In genomic region chr16:68234188-68235104, GRCh38 we compare ENCODE assay signal across 8 cellular contexts. TPM values are rescaled to one million over a fixed set of nuclear protein-coding genes. Genes with fewer than 3 reads are reported as not detected.
A peak's percentile ranks its signal among the peaks of the same experiment; 100 is the strongest.
DNase-seq lines count a peak whose midpoint lies in the region; ATAC-seq and TF ChIP-seq lines count a peak whose summit lies in the region.

No MANE protein-coding gene starts in this region.

- POLR2A ChIA-PET in PC-9 (lab: Charles Lee; ENCODE audit: unreplicated experiment): interaction anchor here (0.5 to 1.4 kb wide), 6 partner anchors 9 to 742 kb away, joined by 3 to 17 read pairs (median 6); partner anchors contain the start of gene NFATC3

- H3K27ac ChIP-seq in PC-9: peak overlapping the region; percentile 54

- peaks cover 31% of the 10 kb centered on the region for H4K20me1 ChIP-seq in PC-9 (ENCODE audit: insufficient read depth)

- no peaks in the 10 kb centered on the region for H3K9me3 Mint-ChIP-seq in stimulated activated effector memory CD8-positive, alpha-beta T cell treated with anti-CD3 and anti-CD28 coated beads, Interleukin-12 subunit alpha, Interleukin-12 subunit beta, amount 100 ng/mL, for 72 hours

- peaks cover 46% of the 10 kb centered on the region for H3K36me3 Mint-ChIP-seq in stimulated activated effector memory CD8-positive, alpha-beta T cell treated with anti-CD3 and anti-CD28 coated beads, Interleukin-12 subunit alpha, Interleukin-12 subunit beta, amount 100 ng/mL, for 72 hours

- H3K4me2 ChIP-seq in PC-9: peak overlapping the region; percentile 97

- H3K27ac Mint-ChIP-seq in stimulated activated effector memory CD8-positive, alpha-beta T cell treated with anti-CD3 and anti-CD28 coated beads, Interleukin-12 subunit alpha, Interleukin-12 subunit beta, amount 100 ng/mL, for 72 hours: peak overlapping the region; percentile 1

- no peaks in the 10 kb centered on the region for H3K9me2 ChIP-seq in PC-9 (ENCODE audit: insufficient read depth)

- no peak for ATAC-seq in stimulated activated effector memory CD8-positive, alpha-beta T cell treated with anti-CD3 and anti-CD28 coated beads, Interleukin-12 subunit alpha, Interleukin-12 subunit beta, amount 100 ng/mL, for 72 hours
- ATAC-seq in GM18907 (IDR thresholded peaks at IDR 0.05; ENCODE audit: unreplicated experiment) (no peak), HG03175 (IDR thresholded peaks at IDR 0.05; ENCODE audit: unreplicated experiment) (no peak)

- H3K79me2 ChIP-seq in PC-9 (ENCODE audit: low read depth): peaks cover 34% of the 10 kb centered on the region

- no peaks in the 10 kb centered on the region for H3K27me3 ChIP-seq in PC-9 (ENCODE audit: insufficient read depth, low read depth)

- intact Hi-C loops in PC-9 (cut with micrococcal nuclease; ENCODE audit: unreplicated experiment): loop anchor here (2.0 to 10.0 kb wide), 5 partner anchors 94 to 990 kb away; partner anchors contain the start of genes FHOD1, NFATC3, PSMB10 and SLC9A5

- TF ChIP-seq CTCF in PC-9 (conservative IDR thresholded peaks at IDR 0.05): no peak; the same call in 1 of the 2 replicates

- peaks cover 36% of the 10 kb centered on the region for H3F3A ChIP-seq in PC-9 (ENCODE audit: insufficient read depth, low read depth)

- H3K4me1 Mint-ChIP-seq in stimulated activated effector memory CD8-positive, alpha-beta T cell treated with anti-CD3 and anti-CD28 coated beads, Interleukin-12 subunit alpha, Interleukin-12 subunit beta, amount 100 ng/mL, for 72 hours: peaks cover 41% of the 10 kb centered on the region

- H3K9me3 ChIP-seq in PC-9 (ENCODE audit: insufficient read depth, low read depth): no peaks in the 10 kb centered on the region
- H3K9me3 ChIP-seq in iPS-18c (ENCODE audit: control insufficient read depth, insufficient read depth, low read length): no peaks in the 10 kb centered on the region

- peak; percentile 58 to 71 for DNase-seq in NCI-H187 (lab: John Stamatoyannopoulos, UW)
- no peak for DNase-seq in NCI-H187 treated with DMSO at 0.1 percent for 48 hours (lab: John Stamatoyannopoulos, UW)
- peak; percentile 96 to 97 for DNase-seq in PC-9
- peak in 1 of 2 donors; percentile 59 for DNase-seq in stimulated activated effector memory CD8-positive, alpha-beta T cell treated with anti-CD3 and anti-CD28 coated beads, Interleukin-12 subunit alpha, Interleukin-12 subunit beta, amount 100 ng/mL, for 72 hours (ENCODE audit: low spot score in 2 of 2)
- DNase-seq in stimulated activated naive CD4-positive, alpha-beta T cell treated with Interleukin-2 at 50 U/mL for 16 hours (lab: John Stamatoyannopoulos, UW): no peak

- CTCF ChIA-PET in PC-9 (lab: Charles Lee): interaction anchor here (0.5 kb wide), 1 partner anchor 28 kb away, joined by 8 read pairs; no protein-coding TSS in a partner anchor

- H3K36me3 ChIP-seq in PC-9 (ENCODE audit: low read depth): no peaks in the 10 kb centered on the region; the same call in 1 of the 2 replicates

- TSS peak; percentile 20 for BruUV-seq in PC-9 (replicated peaks; lab: Mats Ljungman, UMichigan)

- H3K4me3 ChIP-seq in PC-9 (peak overlapping the region; percentile 99), iPS-18c (ENCODE audit: insufficient read depth, low read depth, low read length) (peak overlapping the region; percentile 91)

- no peak overlapping the region for H2AFZ ChIP-seq in PC-9

- H3K4me3 Mint-ChIP-seq in stimulated activated effector memory CD8-positive, alpha-beta T cell treated with anti-CD3 and anti-CD28 coated beads, Interleukin-12 subunit alpha, Interleukin-12 subunit beta, amount 100 ng/mL, for 72 hours: no peak overlapping the region

- peaks cover 22% of the 10 kb centered on the region for H3K4me1 ChIP-seq in PC-9 (replicated peaks; ENCODE audit: insufficient read depth)

RNA-seq across cellular contexts. Expression of gene ESRP2, which starts 1.5 kb away (rescaled TPM):
- total RNA-seq in PC-9 (2021): 36.4 and 45.0 TPM in 2 replicates

RNA-seq across cellular contexts. Expression of gene PLA2G15, which starts 10.7 kb away (rescaled TPM):
- 13.4 and 14.0 TPM in 2 replicates for total RNA-seq in PC-9 (2021)

RNA-seq across cellular contexts. Expression of gene SLC7A6, which starts 29.9 kb away (rescaled TPM):
- total RNA-seq in PC-9 (2021): 28.6 and 44.7 TPM in 2 replicates

Comparison
In these comparisons a context has a peak if more than half of its experiments do, and no peak if none do; other contexts are left out.
1. DNase-seq: peak in NCI-H187 (2 of 2) and PC-9 (2 of 2); none in NCI-H187 treated with DMSO at 0.1 percent for 48 hours (single experiment) and stimulated activated naive CD4-positive, alpha-beta T cell treated with Interleukin-2 at 50 U/mL for 16 hours (single experiment).